In the genomic region with DNA sequence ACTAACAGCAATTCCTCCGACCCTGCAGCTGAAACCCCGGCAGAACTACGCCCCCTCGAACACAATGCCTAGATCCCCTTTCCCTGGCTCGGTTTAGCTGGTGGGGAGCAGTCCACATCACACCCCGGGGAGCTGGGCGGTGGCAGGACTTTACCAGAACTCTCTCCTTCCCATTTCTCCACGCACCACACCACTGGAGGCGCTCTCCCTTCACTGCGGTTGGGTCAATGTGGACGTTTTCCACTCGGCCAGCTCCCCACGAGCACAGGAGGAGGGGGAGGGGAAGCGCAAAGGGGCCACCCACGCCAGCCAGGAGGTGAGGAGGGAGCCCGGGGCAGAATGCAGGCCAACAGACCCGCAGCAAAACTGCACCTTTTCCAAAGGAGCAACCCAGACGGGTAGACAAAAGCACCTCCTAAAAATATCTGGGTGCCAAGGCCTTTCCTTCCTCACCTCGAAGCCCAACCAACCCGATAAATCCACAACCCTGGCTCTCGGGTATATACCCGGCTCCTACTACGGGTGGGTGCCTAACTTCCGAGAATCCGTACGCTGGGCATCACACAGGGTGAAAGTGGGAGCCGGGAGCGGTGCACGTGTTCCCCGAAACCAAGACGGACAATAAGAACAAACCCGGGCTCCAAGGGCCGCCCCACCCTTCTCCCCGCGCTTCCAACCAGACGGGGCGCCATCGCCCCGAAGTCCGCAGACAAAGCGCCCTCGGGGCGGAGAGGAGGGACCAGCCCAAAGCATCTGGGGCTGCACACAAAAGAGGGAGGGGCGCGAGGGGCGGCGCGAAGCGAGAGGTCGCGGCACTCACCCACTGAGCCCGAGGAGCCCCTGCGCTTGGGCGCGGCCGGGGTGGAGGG, we compare ENCODE assay signal across 8 cellular contexts. TPM values are rescaled to one million over a fixed set of nuclear protein-coding genes. Genes with fewer than 3 reads are reported as not detected.
DNase-seq lines count a peak whose midpoint lies in the region; TF ChIP-seq lines count a peak whose summit lies in the region.

No MANE protein-coding gene starts in this region.

- H3K4me1 Mint-ChIP-seq in nephron progenitor cell: peaks cover 59% of the 10 kb centered on the region

- TF ChIP-seq EP300 in suprapubic skin (IDR thresholded peaks at IDR 0.05): no peak

- no peaks in the 10 kb centered on the region for H3K9me3 Mint-ChIP-seq in nephron progenitor cell

- no peaks in the 10 kb centered on the region for H3K27me3 Mint-ChIP-seq in nephron progenitor cell (ENCODE audit: low read depth, poor library complexity)

- TF ChIP-seq CTCF in foreskin fibroblast (IDR thresholded peaks at IDR 0.05; ENCODE audit: low read depth, low read length) (peak; percentile 86), nephron progenitor cell (IDR thresholded peaks at IDR 0.05) (peak; percentile 31), suprapubic skin (IDR thresholded peaks at IDR 0.05) (peak; percentile 57 to 74)

- H3K36me3 ChIP-seq in suprapubic skin: no peaks in the 10 kb centered on the region

- peaks cover 51% of the 10 kb centered on the region for H3K4me1 ChIP-seq in suprapubic skin

- H3K27me3 ChIP-seq in suprapubic skin: no peaks in the 10 kb centered on the region

- peak overlapping the region; percentile 97 for H3K27ac Mint-ChIP-seq in nephron progenitor cell

- H3K4me3 ChIP-seq in foreskin fibroblast (ENCODE audit: low read depth in 1 of 2, low read length in 2 of 2) (peak overlapping the region; percentile 83 to 95), suprapubic skin (peak overlapping the region; percentile 98)

- H3K9me3 ChIP-seq in suprapubic skin: no peaks in the 10 kb centered on the region

- DNase-seq in AG20443 (ENCODE audit: low spot score) (peak; percentile 77), GM19238 (ENCODE audit: insufficient read length, low spot score) (peak; percentile 30), LoVo (ENCODE audit: low spot score) (peak; percentile 61), SHP77 treated with DMSO at 0.1 percent for 48 hours (lab: John Stamatoyannopoulos, UW) (peak; percentile 61), foreskin fibroblast (peak; percentile 78 to 92), nephron progenitor cell (peak; percentile 75), suprapubic skin (ENCODE audit: low spot score in 2 of 2) (peak; percentile 93 to 95)
- DNase-seq in activated naive CD4-positive, alpha-beta T cell (lab: John Stamatoyannopoulos, UW): peak; percentile 5 to 46 (median 32)

- TF ChIP-seq POLR2A in suprapubic skin (IDR thresholded peaks at IDR 0.05): no peak

- H3K4me3 Mint-ChIP-seq in nephron progenitor cell: peak overlapping the region; percentile 100

- peaks cover 6% of the 10 kb centered on the region for H3K36me3 Mint-ChIP-seq in nephron progenitor cell (ENCODE audit: low read depth)

- H3K27ac ChIP-seq in suprapubic skin: peak overlapping the region; percentile 99

- under 1% methylated on average over 43 of the region's 56 CpGs for WGBS in suprapubic skin

RNA-seq across cellular contexts. Expression of a gene that starts 1.1 kb away (rescaled TPM):
- total RNA-seq in suprapubic skin: 100 to 1,000 TPM; 234 to 395 (median 319) TPM

Comparison
In these comparisons a context has a peak if more than half of its experiments do, and no peak if none do; other contexts are left out.
1. Peak in every context shown above with its lines: DNase-seq, H3K4me3 ChIP-seq and H3K27ac ChIP-seq.
2. DNase-seq: peak in every context shown above with its lines; median percentile 94 in suprapubic skin; 85 in foreskin fibroblast; 77 in AG20443; 75 in nephron progenitor cell; 61 in LoVo; 61 in SHP77 treated with DMSO at 0.1 percent for 48 hours; 32 in activated naive CD4-positive, alpha-beta T cell; 30 in GM19238.
3. CTCF ChIP-seq: peak in every context shown above with its lines; median percentile 86 in foreskin fibroblast; 66 in suprapubic skin; 31 in nephron progenitor cell.